In the genomic region with DNA sequence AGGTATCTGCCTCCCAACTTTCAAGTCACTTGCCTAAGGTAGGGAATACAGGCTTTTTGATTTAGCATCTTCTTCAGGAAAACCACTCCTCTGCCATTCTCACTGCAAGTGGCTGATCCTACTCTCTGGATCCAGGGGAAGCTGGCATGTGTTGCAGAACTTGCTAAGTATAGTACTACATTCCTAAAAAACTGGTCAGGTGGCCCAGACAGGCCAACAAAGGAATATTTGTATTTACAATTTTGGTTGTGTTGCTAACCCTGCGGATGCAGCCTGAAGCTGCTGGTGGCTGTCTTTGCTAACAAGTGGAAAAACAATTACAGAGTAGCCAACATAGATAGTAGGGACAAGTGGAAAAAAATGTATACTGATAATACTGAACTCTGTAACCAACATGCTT, we compare ENCODE assay signal across 35 cellular contexts.
"Had no signal": no experiment of that assay in that cellular context is flagged by ENCODE, and none has a peak within 500 bp of the region (broad histone marks: within the 10 kb centered on the region; RNA-seq: fewer than 3 reads in every experiment).

No MANE protein-coding gene starts in this region.

- H3K9me3 ChIP-seq: body of pancreas, breast epithelium had no signal

- ATAC-seq: body of pancreas, HepG2, SK-N-SH treated with all-trans-retinoic acid at 6 μM for 48 hours, T-cell had no signal

- H3K4me3 ChIP-seq: body of pancreas, breast epithelium, MG63, PC-9, SJCRH30 had no signal

- H2AFZ ChIP-seq: PC-9 had no signal

- H3K27me3 ChIP-seq: body of pancreas, breast epithelium, MG63, SJCRH30 had no signal

- H3K4me2 ChIP-seq: PC-9 had no signal

- DNase-seq: activated CD4-positive, alpha-beta memory T cell treated with anti-CD3 and anti-CD28 coated beads, Interleukin-2, amount 10 ng/mL, durations not matched to agents 7 days and 5 days; activated CD4-positive, alpha-beta T cell treated with anti-CD3 and anti-CD28 coated beads for 1 hour; activated CD4-positive, alpha-beta T cell treated with anti-CD3 and anti-CD28 coated beads for 48 hours; activated CD4-positive, CD25-positive, alpha-beta regulatory T cell; activated CD8-positive, alpha-beta memory T cell treated with anti-CD3 and anti-CD28 coated beads for 24 hours; activated gamma-delta T cell; activated naive CD4-positive, alpha-beta T cell treated with Interleukin-2 at 50 U/mL for 16 hours; activated naive CD8-positive, alpha-beta T cell treated with anti-CD3 and anti-CD28 coated beads, Interleukin-2, amount 10 ng/mL, durations not matched to agents 7 days and 5 days; activated T-cell treated with anti-CD3 and anti-CD28 coated beads, Interleukin-2, amount 50 U/mL, for 1 hour; amygdala; body of pancreas; caudate nucleus; Kasumi-1; KG1; MG63; NCI-H1048; NCI-H1105 treated with DMSO at 0.1 percent for 48 hours; NCI-H1436; NCI-H1694; NCI-H1930; NCI-H2081 treated with DMSO at 0.1 percent for 48 hours; NCI-H345; NCI-H524 treated with DMSO at 0.1 percent for 48 hours; NK-92 treated with Interleukin-12 subunit alpha and Interleukin-12 subunit beta, amount 100 ng/mL, for 24 hours; PC-9; SHP77; SJCRH30; T-cell; T-helper 2 cell; T-helper 9 cell; WERI-Rb-1 had no signal

- H3K4me1 ChIP-seq: breast epithelium had no signal

- H3K36me3 ChIP-seq: breast epithelium, MG63, WERI-Rb-1 had no signal

- H3K27ac ChIP-seq: body of pancreas, PC-9, RWPE1, SJCRH30, WERI-Rb-1 had no signal
